ENCODE assay signal across 9 cellular contexts in the genomic region with DNA sequence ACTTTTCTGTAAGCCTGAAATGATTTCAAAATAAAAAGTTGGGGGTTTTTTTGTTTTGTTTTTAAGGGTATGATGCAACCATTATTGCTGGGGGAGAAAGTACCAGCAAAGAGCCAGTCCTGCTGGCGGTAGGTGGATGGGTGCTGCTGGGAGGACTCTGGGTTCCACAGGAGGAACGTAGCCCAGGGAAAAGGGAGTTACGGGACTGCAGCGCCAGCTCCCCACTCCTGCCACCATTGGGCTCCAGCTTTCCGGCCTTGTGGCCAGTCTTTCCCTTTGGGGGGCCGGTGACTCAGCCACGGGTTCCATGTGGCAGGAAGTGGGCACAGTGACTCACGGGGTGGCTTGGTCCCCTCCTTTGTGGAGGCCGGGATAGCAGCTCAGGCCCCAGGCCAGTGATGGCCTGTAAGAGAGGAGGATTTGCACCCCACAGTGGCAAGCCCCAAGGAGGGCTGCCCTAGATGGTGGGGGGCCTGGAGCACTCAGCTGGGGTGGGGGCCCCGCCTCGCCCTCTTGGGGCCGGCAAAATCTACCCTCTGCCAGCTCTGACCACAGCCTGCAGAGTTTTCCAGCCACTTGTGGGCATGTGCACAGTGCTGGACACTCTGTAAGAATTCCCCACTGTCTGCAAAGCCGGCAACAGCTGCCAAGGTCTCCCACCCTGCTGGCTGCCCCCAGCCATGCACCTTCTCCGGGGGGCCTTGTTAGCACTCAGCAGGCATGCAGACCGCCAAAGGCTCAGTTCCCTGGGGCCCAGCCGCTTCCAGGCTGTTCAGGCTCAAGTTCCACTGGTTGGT. TPM values are rescaled to one million over a fixed set of nuclear protein-coding genes. Genes with fewer than 3 reads are reported as not detected.
A peak's percentile ranks its signal among the peaks of the same experiment; 100 is the strongest.
DNase-seq lines count a peak whose midpoint lies in the region; ATAC-seq and TF ChIP-seq lines count a peak whose summit lies in the region.
"Had no signal": no experiment of that assay in that cellular context is flagged by ENCODE, and none has a peak within 500 bp of the region (broad histone marks: within the 10 kb centered on the region; RNA-seq: fewer than 3 reads in every experiment).

No MANE protein-coding gene starts in this region.

- no peak overlapping the region for H3K4me3 ChIP-seq in SK-N-SH (ENCODE audit: low read depth in 2 of 2, low read length in 1 of 2)
- no peak overlapping the region for H3K4me3 ChIP-seq in fibroblast of mammary gland (ENCODE audit: control insufficient read depth, low read depth, low read length)
- no peak overlapping the region for H3K4me3 ChIP-seq in subcutaneous abdominal adipose tissue (ENCODE audit: low read depth in 1 of 5, low read length in 5 of 5)

- TF ChIP-seq CTCF in SK-N-SH (IDR thresholded peaks at IDR 0.05) (peak; percentile 24), fibroblast of mammary gland (conservative IDR thresholded peaks at IDR 0.05; ENCODE audit: control insufficient read depth, insufficient read depth, low read depth, low read length) (no peak)

- CTCF ChIA-PET in activated naive CD4-positive, alpha-beta T cell treated with anti-CD3 and anti-CD28 coated beads for 36 hours (lab: Charles Lee) = no interaction called here
- CTCF ChIA-PET in SK-N-SH (lab: Yijun Ruan, JAX) = interaction anchor here (0.7 to 1.8 kb wide), 2 partner anchors 9 to 32 kb away, joined by 3 to 8 read pairs; no protein-coding TSS in a partner anchor

- POLR2A ChIA-PET in SK-N-SH (lab: Yijun Ruan, JAX) = no interaction called here

- no peak for DNase-seq in activated naive CD4-positive, alpha-beta T cell treated with anti-CD3 and anti-CD28 coated beads for 36 hours
- DNase-seq in activated naive CD4-positive, alpha-beta T cell treated with anti-CD3 and anti-CD28 coated beads, Interleukin-2, amount 50 U/mL, for 16 hours = no peak
- DNase-seq in SK-N-SH (peak; percentile 41), fibroblast of mammary gland (ENCODE audit: low read depth) (peak; percentile 83), NCI-H526 (lab: John Stamatoyannopoulos, UW) (no peak), ecto neural progenitor cell (ENCODE audit: low spot score) (no peak)
- DNase-seq: DMS153 had no signal

- H3K27ac Mint-ChIP-seq in activated naive CD4-positive, alpha-beta T cell treated with anti-CD3 and anti-CD28 coated beads for 36 hours = peak overlapping the region; percentile 63

- no peaks in the 10 kb centered on the region for H3K79me2 ChIP-seq in SK-N-SH (ENCODE audit: insufficient read depth)

- H3F3A ChIP-seq in SK-N-SH (replicated peaks; ENCODE audit: insufficient read depth) = peaks cover 55% of the 10 kb centered on the region

- intact Hi-C loops in activated naive CD4-positive, alpha-beta T cell treated with anti-CD3 and anti-CD28 coated beads for 36 hours (cut with micrococcal nuclease) = no loop called here

- peak in 1 of 2 experiments; percentile 97; a peak in 2 of 4 replicates for TF ChIP-seq EP300 in SK-N-SH (IDR thresholded peaks at IDR 0.05; ENCODE audit: borderline replicate concordance in 1 of 2, low read depth in 1 of 2, low read length in 1 of 2)

- H3K36me3 ChIP-seq in SK-N-SH (replicated peaks in 1 of 2; ENCODE audit: control insufficient read depth in 1 of 2, insufficient read depth in 2 of 2, low read length in 1 of 2) (no peaks in the 10 kb centered on the region), subcutaneous abdominal adipose tissue (ENCODE audit: control insufficient read depth in 5 of 5, insufficient read depth in 5 of 5, low read length in 5 of 5) (no peaks in the 10 kb centered on the region)

- no peaks in the 10 kb centered on the region for H3K9me3 ChIP-seq in SK-N-SH
- no peaks in the 10 kb centered on the region for H3K9me3 ChIP-seq in subcutaneous abdominal adipose tissue (ENCODE audit: control insufficient read depth in 5 of 5, low read length in 5 of 5)

- no peaks in the 10 kb centered on the region for H3K27me3 Mint-ChIP-seq in activated naive CD4-positive, alpha-beta T cell treated with anti-CD3 and anti-CD28 coated beads for 36 hours (ENCODE audit: low read depth)

- WGBS in SK-N-SH (ENCODE audit: low lambda C conversion rate) = 26% methylated on average over 16 of the region's 16 CpGs

- H3K27me3 ChIP-seq in SK-N-SH (ENCODE audit: insufficient read depth) (no peaks in the 10 kb centered on the region), subcutaneous abdominal adipose tissue (ENCODE audit: control insufficient read depth in 5 of 5, insufficient read depth in 4 of 5, low read length in 5 of 5) (no peaks in the 10 kb centered on the region)

- H3K4me3 Mint-ChIP-seq in activated naive CD4-positive, alpha-beta T cell treated with anti-CD3 and anti-CD28 coated beads for 36 hours = no peak overlapping the region

- H3K9ac ChIP-seq in SK-N-SH (peak overlapping the region; percentile 59), subcutaneous abdominal adipose tissue (ENCODE audit: low read length in 5 of 5) (peak overlapping the region in 2 of 5 donors; percentile 62 to 75)

- peak overlapping the region; percentile 72 for H2AFZ ChIP-seq in SK-N-SH (ENCODE audit: low read depth)

- H3K9me2 ChIP-seq in SK-N-SH = no peaks in the 10 kb centered on the region

- no peak for ATAC-seq in GM21526 (IDR thresholded peaks at IDR 0.05; ENCODE audit: low FRiP score, unreplicated experiment)

- no peaks in the 10 kb centered on the region for H4K20me1 ChIP-seq in SK-N-SH (ENCODE audit: insufficient read depth)

- H3K4me1 ChIP-seq in SK-N-SH (ENCODE audit: control insufficient read depth in 1 of 2, insufficient read depth in 2 of 2, low read depth in 1 of 2, low read length in 1 of 2) = peaks cover 12 to 41% of the 10 kb centered on the region in 2 experiments; a peak in 3 of 4 replicates
- H3K4me1 ChIP-seq in subcutaneous abdominal adipose tissue (ENCODE audit: control insufficient read depth in 5 of 5, insufficient read depth in 5 of 5, low read length in 5 of 5) = peaks cover 8 to 45% (median 39%) of the 10 kb centered on the region in 5 donors

- peak overlapping the region; percentile 64; the same call in 1 of the 2 replicates for H3K4me2 ChIP-seq in SK-N-SH

- no peaks in the 10 kb centered on the region for H3K36me3 Mint-ChIP-seq in activated naive CD4-positive, alpha-beta T cell treated with anti-CD3 and anti-CD28 coated beads for 36 hours (ENCODE audit: low read depth)

- H3K27ac ChIP-seq in SK-N-SH (ENCODE audit: low read depth in 2 of 2, low read length in 1 of 2) (peak overlapping the region; percentile 29 to 93; a peak in 3 of 4 replicates), subcutaneous abdominal adipose tissue (ENCODE audit: low read depth, low read length) (peak overlapping the region; percentile 88)

- no peak for TF ChIP-seq RAD21 in SK-N-SH (IDR thresholded peaks at IDR 0.05; ENCODE audit: low read length)

- H3K9me3 Mint-ChIP-seq in activated naive CD4-positive, alpha-beta T cell treated with anti-CD3 and anti-CD28 coated beads for 36 hours = no peaks in the 10 kb centered on the region

- peaks cover 35% of the 10 kb centered on the region for H3K4me1 Mint-ChIP-seq in activated naive CD4-positive, alpha-beta T cell treated with anti-CD3 and anti-CD28 coated beads for 36 hours (ENCODE audit: low read depth)

TF ChIP-seq in SK-N-SH, 30 proteins besides CTCF, POLR2A, EP300 and RAD21 (continues in another document):
- peak; percentile 98 for TF ChIP-seq JUND (IDR thresholded peaks at IDR 0.05)
- no peak for TF ChIP-seq CHD2 (IDR thresholded peaks at IDR 0.05; ENCODE audit: low read length, partially characterized antibody)
- peak; percentile 14; the same call in 1 of the 2 replicates for TF ChIP-seq TAF1 (IDR thresholded peaks at IDR 0.05; ENCODE audit: borderline replicate concordance, low read depth, low read length)
- no peak for TF ChIP-seq SMC3 (IDR thresholded peaks at IDR 0.05; ENCODE audit: low read depth, low read length)
- no peak for TF ChIP-seq RCOR1 (IDR thresholded peaks at IDR 0.05; ENCODE audit: low read length)
- TF ChIP-seq MAX (IDR thresholded peaks at IDR 0.05; ENCODE audit: low read depth) = peak; percentile 91
- peak; percentile 94 for TF ChIP-seq TCF12 (IDR thresholded peaks at IDR 0.05)
- peak; percentile 99 for TF ChIP-seq FOSL2 (IDR thresholded peaks at IDR 0.05; ENCODE audit: borderline replicate concordance, low read depth)
- TF ChIP-seq, protein P1, sequence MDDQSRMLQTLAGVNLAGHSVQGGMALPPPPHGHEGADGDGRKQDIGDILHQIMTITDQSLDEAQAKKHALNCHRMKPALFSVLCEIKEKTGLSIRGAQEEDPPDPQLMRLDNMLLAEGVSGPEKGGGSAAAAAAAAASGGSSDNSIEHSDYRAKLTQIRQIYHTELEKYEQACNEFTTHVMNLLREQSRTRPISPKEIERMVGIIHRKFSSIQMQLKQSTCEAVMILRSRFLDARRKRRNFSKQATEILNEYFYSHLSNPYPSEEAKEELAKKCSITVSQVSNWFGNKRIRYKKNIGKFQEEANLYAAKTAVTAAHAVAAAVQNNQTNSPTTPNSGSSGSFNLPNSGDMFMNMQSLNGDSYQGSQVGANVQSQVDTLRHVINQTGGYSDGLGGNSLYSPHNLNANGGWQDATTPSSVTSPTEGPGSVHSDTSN (IDR thresholded peaks at IDR 0.05) = peak; percentile 64
- TF ChIP-seq, protein P2, sequence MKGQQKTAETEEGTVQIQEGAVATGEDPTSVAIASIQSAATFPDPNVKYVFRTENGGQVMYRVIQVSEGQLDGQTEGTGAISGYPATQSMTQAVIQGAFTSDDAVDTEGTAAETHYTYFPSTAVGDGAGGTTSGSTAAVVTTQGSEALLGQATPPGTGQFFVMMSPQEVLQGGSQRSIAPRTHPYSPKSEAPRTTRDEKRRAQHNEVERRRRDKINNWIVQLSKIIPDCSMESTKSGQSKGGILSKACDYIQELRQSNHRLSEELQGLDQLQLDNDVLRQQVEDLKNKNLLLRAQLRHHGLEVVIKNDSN (IDR thresholded peaks at IDR 0.05; ENCODE audit: borderline replicate concordance, low read depth) = peak; percentile 42; the same call in 1 of the 2 replicates
- peak; percentile 42 for TF ChIP-seq ELF1 (IDR thresholded peaks at IDR 0.05)
- TF ChIP-seq FOXM1 (IDR thresholded peaks at IDR 0.05; ENCODE audit: low read depth) = peak; percentile 82; the same call in 1 of the 2 replicates
- TF ChIP-seq NFIC (IDR thresholded peaks at IDR 0.05; ENCODE audit: borderline replicate concordance) = peak; percentile 83

RNA-seq across cellular contexts. Expression of gene SOCS3, which starts 30.4 kb away (rescaled TPM):
- total RNA-seq in activated naive CD4-positive, alpha-beta T cell treated with anti-CD3 and anti-CD28 coated beads for 36 hours = 100 to 1,000 TPM; 281 to 290 TPM
- 24.9 and 26.1 TPM in 2 replicates for polyA plus RNA-seq in SK-N-SH (2012; rRNA removed)
- polyA plus RNA-seq in SK-N-SH (2012; cell fraction: cytosol; rRNA removed) = 16.5 and 23.9 TPM in 2 replicates
- polyA plus RNA-seq in SK-N-SH (2012; cell fraction: nucleus; rRNA removed) = 51.0 and 55.2 TPM in 2 replicates

RNA-seq across cellular contexts. Expression of gene PGS1, which starts 49.0 kb away (rescaled TPM):
- total RNA-seq in activated naive CD4-positive, alpha-beta T cell treated with anti-CD3 and anti-CD28 coated beads for 36 hours = 10 to 100 TPM; 69.0 to 73.1 TPM
- 88.4 and 106 TPM in 2 replicates for polyA plus RNA-seq in SK-N-SH (2012; rRNA removed)
- polyA plus RNA-seq in SK-N-SH (2012; cell fraction: cytosol; rRNA removed) = 35.9 and 56.9 TPM in 2 replicates
- 264 and 311 TPM in 2 replicates for polyA plus RNA-seq in SK-N-SH (2012; cell fraction: nucleus; rRNA removed)

Comparison
In these comparisons a context has a peak if more than half of its experiments do, and no peak if none do; other contexts are left out.
1. DNase-seq: peak in SK-N-SH (single experiment) and fibroblast of mammary gland (single experiment); none in activated naive CD4-positive, alpha-beta T cell treated with anti-CD3 and anti-CD28 coated beads for 36 hours (single experiment), activated naive CD4-positive, alpha-beta T cell treated with anti-CD3 and anti-CD28 coated beads, Interleukin-2, amount 50 U/mL, for 16 hours (single experiment), NCI-H526 (0 of 2) and ecto neural progenitor cell (single experiment).